1 cellular context compared by ENCODE assay signal in the genomic region with DNA sequence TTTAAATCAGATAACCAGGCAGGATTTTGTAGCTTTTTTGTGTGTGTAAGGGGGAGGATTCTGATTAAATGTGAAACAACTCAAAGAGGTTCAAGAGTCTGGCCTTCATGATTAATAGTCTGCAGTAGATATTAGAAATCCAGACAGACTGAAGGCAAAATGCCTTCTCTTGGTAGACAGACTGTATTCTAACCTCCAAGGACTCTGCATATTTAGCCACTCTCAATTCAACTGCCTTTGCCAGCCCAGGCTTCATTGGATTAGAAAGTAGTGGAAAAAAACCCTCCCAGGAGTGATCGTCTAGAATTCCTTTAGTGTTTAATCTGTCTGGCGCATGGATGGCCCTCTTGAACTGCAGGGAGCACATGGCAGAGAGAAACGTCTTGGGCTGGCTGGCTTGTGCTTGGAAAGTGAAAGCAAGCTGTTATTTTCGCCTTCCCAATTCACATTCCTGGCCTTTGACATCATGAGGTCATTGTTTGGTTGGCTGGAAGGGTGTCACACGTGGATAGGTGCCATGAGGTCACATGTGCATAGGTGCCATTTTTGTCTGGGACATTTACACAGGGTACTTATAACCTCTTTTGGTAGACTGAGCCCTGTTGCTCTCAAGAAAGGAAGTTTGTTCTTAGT.
TF ChIP-seq lines count a peak whose summit lies in the region.

No MANE protein-coding gene starts in this region.

TF ChIP-seq in A549, 52 proteins besides CTCF, POLR2A, EP300 and RAD21 (continued from another document):
- TF ChIP-seq, protein P1, sequence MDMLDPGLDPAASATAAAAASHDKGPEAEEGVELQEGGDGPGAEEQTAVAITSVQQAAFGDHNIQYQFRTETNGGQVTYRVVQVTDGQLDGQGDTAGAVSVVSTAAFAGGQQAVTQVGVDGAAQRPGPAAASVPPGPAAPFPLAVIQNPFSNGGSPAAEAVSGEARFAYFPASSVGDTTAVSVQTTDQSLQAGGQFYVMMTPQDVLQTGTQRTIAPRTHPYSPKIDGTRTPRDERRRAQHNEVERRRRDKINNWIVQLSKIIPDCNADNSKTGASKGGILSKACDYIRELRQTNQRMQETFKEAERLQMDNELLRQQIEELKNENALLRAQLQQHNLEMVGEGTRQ (IDR thresholded peaks at IDR 0.05), result peak; percentile 86
